In the genomic region with DNA sequence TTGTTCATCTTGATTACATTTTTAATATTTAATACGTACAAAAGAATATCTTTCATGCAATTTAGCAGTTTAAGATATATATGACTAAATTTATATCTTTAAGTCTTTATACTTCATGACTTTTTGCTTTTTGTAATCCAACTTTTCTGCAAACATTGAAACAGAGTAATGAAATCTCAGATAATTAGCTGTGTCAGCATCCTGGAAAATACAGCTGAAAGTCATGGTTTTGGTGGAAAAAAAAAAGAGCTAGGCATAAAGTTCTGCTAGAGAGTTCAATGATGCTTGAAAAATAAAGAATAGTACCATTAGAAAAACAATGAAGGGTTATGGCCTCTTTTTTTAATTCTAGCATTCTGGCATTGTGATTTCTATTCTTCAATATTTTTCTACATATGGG, we compare ENCODE assay signal across 20 cellular contexts.
DNase-seq lines count a peak whose midpoint lies in the region; ATAC-seq, FAIRE-seq and TF ChIP-seq lines count a peak whose summit lies in the region.
"Had no signal": no experiment of that assay in that cellular context is flagged by ENCODE, and none has a peak within 500 bp of the region (broad histone marks: within the 10 kb centered on the region; RNA-seq: fewer than 3 reads in every experiment).

No MANE protein-coding gene starts in this region.

- no peak for TF ChIP-seq RAD21 in HepG2 (CRISPR knock-in tag; IDR thresholded peaks at IDR 0.05)
- TF ChIP-seq RAD21 in K562 (CRISPR knock-in tag; conservative IDR thresholded peaks at IDR 0.05 in 1 of 2, IDR thresholded peaks at IDR 0.05 in 1 of 2), result no peak

- CTCF ChIA-PET in HepG2 (lab: Yijun Ruan, JAX; ENCODE audit: low intra/inter-chr PET ratio, low total read pairs) (no interaction called here), K562 (lab: Yijun Ruan, JAX; ENCODE audit: low intra/inter-chr PET ratio) (no interaction called here)

- H3K79me2 ChIP-seq in HepG2 (ENCODE audit: insufficient read depth, low read length) (no peaks in the 10 kb centered on the region), K562 (ENCODE audit: control insufficient read depth, insufficient read depth, low read length) (no peaks in the 10 kb centered on the region)

- intact Hi-C loops in HepG2 (cut with micrococcal nuclease; ENCODE audit: unreplicated experiment) (no loop called here), right lobe of liver (cut with DNase I) (no loop called here), K562 (cut with micrococcal nuclease) (no loop called here)

- H3K9ac ChIP-seq in HepG2 (ENCODE audit: insufficient read depth, low read depth, low read length) (no peak overlapping the region), K562 (ENCODE audit: insufficient read depth in 1 of 2, low read depth in 2 of 2, low read length in 2 of 2) (no peak overlapping the region)
- H3K9ac ChIP-seq: BLaER1 treated with 17β-estradiol and CSF1 and Interleukin-3, amounts not matched to agents 10 nM and 100 nM had no signal

- DNase-seq in HepG2 (ENCODE audit: low spot score) (no peak), right lobe of liver (no peak), K562 (ENCODE audit: extremely low read depth in 1 of 4, low spot score in 3 of 4) (no peak), AG08395 (ENCODE audit: low spot score) (no peak)
- DNase-seq: ACHN; AML-193; Caco-2; Calu3; CD4-positive, alpha-beta T cell; CD8-positive, alpha-beta T cell; DMS79 treated with DMSO at 0.1 percent for 48 hours; GF-D8 had no signal

- H3K27ac ChIP-seq in HepG2 (ENCODE audit: extremely low read length, insufficient read depth, low read length) (no peak overlapping the region), right lobe of liver (no peak overlapping the region), K562 (ENCODE audit: extremely low read depth, low read depth, low read length) (no peak overlapping the region)
- H3K27ac ChIP-seq: 22Rv1; BLaER1 treated with 17β-estradiol and CSF1 and Interleukin-3, amounts not matched to agents 10 nM and 100 nM; C4-2B had no signal

- WGBS in HepG2 (ENCODE audit: low lambda C conversion rate), result 0% methylated on average over 1 of the region's 1 CpG
- WGBS in right lobe of liver (ENCODE audit: insufficient coverage, low coverage, low lambda C conversion rate, missing lambda C conversion rate), result 52% methylated on average over 1 of the region's 1 CpG
- 0% methylated on average over 1 of the region's 1 CpG for WGBS in K562 (ENCODE audit: insufficient coverage, low coverage, missing lambda C conversion rate)

- no peak for TF ChIP-seq CTCF in HepG2 (CRISPR knock-in tag; IDR thresholded peaks at IDR 0.05)
- no peak for TF ChIP-seq CTCF in right lobe of liver (IDR thresholded peaks at IDR 0.05)
- no peak for TF ChIP-seq CTCF in K562 (IDR thresholded peaks at IDR 0.05 in 2 of 3, conservative IDR thresholded peaks at IDR 0.05 in 1 of 3; ENCODE audit: insufficient read depth in 2 of 3, low read depth in 1 of 3, low read length in 3 of 3)

- in situ Hi-C loops in HepG2 (cut with HindIII; ENCODE audit: extremely low pct_ligation_motif_present, low pct_unique_long_range_greater_than_20kb), result no loop called here
- in situ Hi-C loops in K562 (cut with MboI), result no loop called here

- TF ChIP-seq POLR2A in HepG2 (IDR thresholded peaks at IDR 0.05; ENCODE audit: insufficient read depth in 1 of 2, low read depth in 2 of 2, low read length in 2 of 2), result no peak
- no peak for TF ChIP-seq POLR2A in right lobe of liver (IDR thresholded peaks at IDR 0.05)
- no peak for TF ChIP-seq POLR2A in K562 (conservative IDR thresholded peaks at IDR 0.05)

- BruUV-seq in HepG2 (replicated peaks; lab: Mats Ljungman, UMichigan), result no TSS peak
- BruUV-seq in K562 (replicated peaks; lab: Mats Ljungman, UMichigan), result no TSS peak

- H3K4me1 ChIP-seq in HepG2 (ENCODE audit: insufficient read depth, low read length) (no peaks in the 10 kb centered on the region), right lobe of liver (no peaks in the 10 kb centered on the region), K562 (replicated peaks in 1 of 2; ENCODE audit: control insufficient read depth in 2 of 2, insufficient read depth in 2 of 2, low read length in 2 of 2) (no peaks in the 10 kb centered on the region)
- H3K4me1 ChIP-seq: BLaER1 treated with 17β-estradiol and CSF1 and Interleukin-3, amounts not matched to agents 10 nM and 100 nM; Caco-2 had no signal

- TF ChIP-seq EP300 in HepG2 (IDR thresholded peaks at IDR 0.05; ENCODE audit: low read depth in 2 of 2, low read length in 2 of 2), result no peak
- no peak for TF ChIP-seq EP300 in HepG2 (CRISPR knock-in tag; IDR thresholded peaks at IDR 0.05; ENCODE audit: borderline replicate concordance)
- TF ChIP-seq EP300 in K562 (IDR thresholded peaks at IDR 0.05; ENCODE audit: low read length), result no peak

- H3K4me3 ChIP-seq in HepG2 (replicated peaks in 1 of 3; ENCODE audit: insufficient read depth in 1 of 3, low read depth in 2 of 3, low read length in 3 of 3) (no peak overlapping the region), right lobe of liver (no peak overlapping the region), K562 (no peak overlapping the region)
- H3K4me3 ChIP-seq: BLaER1 treated with 17β-estradiol and CSF1 and Interleukin-3, amounts not matched to agents 10 nM and 100 nM had no signal

- H3K9me1 ChIP-seq in K562 (ENCODE audit: control insufficient read depth, insufficient read depth, low read length), result no peaks in the 10 kb centered on the region

- H3K27me3 ChIP-seq in HepG2 (ENCODE audit: control insufficient read depth in 1 of 2, insufficient read depth in 2 of 2, low read length in 2 of 2), result no peaks in the 10 kb centered on the region
- no peaks in the 10 kb centered on the region for H3K27me3 ChIP-seq in right lobe of liver
- no peaks in the 10 kb centered on the region for H3K27me3 ChIP-seq in K562 (ENCODE audit: control insufficient read depth in 2 of 2, insufficient read depth in 2 of 2, low read length in 2 of 2)
- H3K27me3 ChIP-seq: BLaER1 treated with 17β-estradiol and CSF1 and Interleukin-3, amounts not matched to agents 10 nM and 100 nM had no signal

- ATAC-seq in HepG2 (no peak), right lobe of liver (no peak), K562 (no peak), HG02981 (IDR thresholded peaks at IDR 0.05; ENCODE audit: unreplicated experiment) (no peak)
- ATAC-seq: CD8-positive, alpha-beta T cell had no signal

- H3K36me3 ChIP-seq in HepG2 (replicated peaks in 1 of 2; ENCODE audit: control insufficient read depth in 1 of 2, insufficient read depth in 2 of 2, low read length in 2 of 2) (no peaks in the 10 kb centered on the region), right lobe of liver (no peaks in the 10 kb centered on the region), K562 (ENCODE audit: control insufficient read depth, insufficient read depth, low read length) (no peaks in the 10 kb centered on the region)
- H3K36me3 ChIP-seq: BLaER1 treated with 17β-estradiol and CSF1 and Interleukin-3, amounts not matched to agents 10 nM and 100 nM had no signal

- H2AFZ ChIP-seq in HepG2 (ENCODE audit: low read length), result no peak overlapping the region
- H2AFZ ChIP-seq in K562 (ENCODE audit: low read depth, low read length), result no peak overlapping the region

- FAIRE-seq in HepG2 (lab: Jason Lieb, UNC), result no peak
- no peak for FAIRE-seq in K562 (lab: Jason Lieb, UNC)
- FAIRE-seq: D721Med, G401.6, GM12891, GM19239 had no signal

- H4K20me1 ChIP-seq in HepG2 (ENCODE audit: insufficient read depth, low read length), result no peaks in the 10 kb centered on the region
- H4K20me1 ChIP-seq in K562 (replicated peaks; ENCODE audit: control insufficient read depth, insufficient read depth, low read length), result no peaks in the 10 kb centered on the region
- H4K20me1 ChIP-seq: BLaER1 treated with 17β-estradiol and CSF1 and Interleukin-3, amounts not matched to agents 10 nM and 100 nM had no signal

- H3K4me2 ChIP-seq in HepG2 (ENCODE audit: low read depth, low read length) (no peak overlapping the region), K562 (ENCODE audit: insufficient read depth, low read length) (no peak overlapping the region)
- H3K4me2 ChIP-seq: BLaER1 treated with 17β-estradiol and CSF1 and Interleukin-3, amounts not matched to agents 10 nM and 100 nM had no signal

- H3K9me3 ChIP-seq in HepG2 (ENCODE audit: low read length) (no peaks in the 10 kb centered on the region), right lobe of liver (no peaks in the 10 kb centered on the region), K562 (replicated peaks; ENCODE audit: control insufficient read depth, insufficient read depth, low read depth, low read length) (no peaks in the 10 kb centered on the region)
- H3K9me3 ChIP-seq: BLaER1 treated with 17β-estradiol and CSF1 and Interleukin-3, amounts not matched to agents 10 nM and 100 nM; Caco-2 had no signal

- POLR2A ChIA-PET in HepG2 (lab: Yijun Ruan, JAX) (no interaction called here), K562 (lab: Yijun Ruan, JAX) (no interaction called here)

TF ChIP-seq in HepG2, 621 proteins besides CTCF, POLR2A, EP300 and RAD21 (continues in another document):
- TF ChIP-seq MAFF (IDR thresholded peaks at IDR 0.05; ENCODE audit: low read depth, low read length), result peak; percentile 82
- no peak for TF ChIP-seq FOXO4 (CRISPR knock-in tag; conservative IDR thresholded peaks at IDR 0.05)
- TF ChIP-seq HDAC2 (CRISPR knock-in tag; IDR thresholded peaks at IDR 0.05), result no peak

TF ChIP-seq in K562, 482 proteins besides CTCF, POLR2A, EP300 and RAD21:
- TF ChIP-seq ZNF695 (CRISPR knock-in tag; IDR thresholded peaks at IDR 0.05) (no peak), RNF2 (IDR thresholded peaks at IDR 0.05) (no peak), ZNF316 (IDR thresholded peaks at IDR 0.05) (peak; percentile 11; the same call in 1 of the 2 replicates)

Comparison
In these comparisons a context has a peak if more than half of its experiments do, and no peak if none do; other contexts are left out.
1. Of the 241 proteins assayed by ChIP-seq in both HepG2 and K562: peak only in HepG2: MAFF and MAFK; only in K562: none; in both: none; in neither: 239.